Comparison of ENCODE assay signal across 8 cellular contexts in the genomic region with DNA sequence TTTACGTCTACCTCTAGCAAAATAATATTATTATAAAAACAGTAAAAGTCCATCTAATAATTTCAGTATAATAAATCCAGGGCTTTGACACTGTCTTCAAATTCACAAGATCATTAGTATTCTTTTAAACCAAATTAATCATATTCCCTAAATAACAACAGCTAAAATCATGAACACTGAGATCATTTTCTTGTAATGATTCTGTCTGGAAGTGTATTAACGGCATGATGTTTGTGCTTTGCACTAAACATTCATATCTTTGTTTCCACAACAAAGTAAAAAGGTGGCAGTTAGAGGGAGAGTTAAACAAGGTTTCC. TPM values are rescaled to one million over a fixed set of nuclear protein-coding genes. Genes with fewer than 3 reads are reported as not detected.
DNase-seq lines count a peak whose midpoint lies in the region; ATAC-seq lines count a peak whose summit lies in the region.

No MANE protein-coding gene starts in this region.

- peaks cover 30% of the 10 kb centered on the region for H3K4me1 Mint-ChIP-seq in T-helper 17 cell

- H3K27me3 ChIP-seq in rectal smooth muscle tissue (ENCODE audit: control insufficient read depth, insufficient read depth, low read length) = no peaks in the 10 kb centered on the region

- H3K27me3 Mint-ChIP-seq in T-helper 17 cell = no peaks in the 10 kb centered on the region

- DNase-seq in T-helper 17 cell = no peak
- peak; percentile 43 for DNase-seq in fibroblast of peridontal ligament (ENCODE audit: extremely low read depth)
- no peak for DNase-seq in activated CD8-positive, alpha-beta memory T cell treated with anti-CD3 and anti-CD28 coated beads, Interleukin-2, amount 50 U/mL, for 48 hours
- no peak for DNase-seq in NCI-H226

- peaks cover 5% of the 10 kb centered on the region for H3K4me1 ChIP-seq in rectal smooth muscle tissue (ENCODE audit: control insufficient read depth, insufficient read depth, low read length)

- H3K36me3 ChIP-seq in rectal smooth muscle tissue (ENCODE audit: control insufficient read depth, insufficient read depth, low read length) = no peaks in the 10 kb centered on the region

- H3K36me3 Mint-ChIP-seq in T-helper 17 cell (ENCODE audit: low read depth) = peaks cover 6% of the 10 kb centered on the region

- H3K9ac ChIP-seq in rectal smooth muscle tissue (ENCODE audit: low read length) = peak overlapping the region; percentile 61

- peak; percentile 52 for ATAC-seq in T-helper 17 cell
- no peak for ATAC-seq in HG03039 (IDR thresholded peaks at IDR 0.05; ENCODE audit: unreplicated experiment)
- no peak for ATAC-seq in HG02852 (IDR thresholded peaks at IDR 0.05; ENCODE audit: unreplicated experiment)

- no peaks in the 10 kb centered on the region for H3K9me3 ChIP-seq in T-helper 17 cell (ENCODE audit: control insufficient read depth, low read length, poor library complexity, severe bottlenecking)

- peak overlapping the region; percentile 97 for H3K4me3 Mint-ChIP-seq in T-helper 17 cell

- H3K4me3 ChIP-seq in GM08714 (ENCODE audit: low read length) (peak overlapping the region; percentile 95; the same call in 1 of the 2 replicates), rectal smooth muscle tissue (ENCODE audit: low read length) (peak overlapping the region; percentile 82)

- H3K27ac Mint-ChIP-seq in T-helper 17 cell = peak overlapping the region; percentile 98

- peak overlapping the region; percentile 80 for H3K27ac ChIP-seq in rectal smooth muscle tissue (ENCODE audit: low read depth, low read length)

RNA-seq across cellular contexts. Expression of a gene that starts 18.8 kb away (rescaled TPM):
- total RNA-seq in T-helper 17 cell = 10 to 100 TPM; 73.6 to 78.6 TPM
